23 cellular contexts compared by ENCODE assay signal in the genomic region with DNA sequence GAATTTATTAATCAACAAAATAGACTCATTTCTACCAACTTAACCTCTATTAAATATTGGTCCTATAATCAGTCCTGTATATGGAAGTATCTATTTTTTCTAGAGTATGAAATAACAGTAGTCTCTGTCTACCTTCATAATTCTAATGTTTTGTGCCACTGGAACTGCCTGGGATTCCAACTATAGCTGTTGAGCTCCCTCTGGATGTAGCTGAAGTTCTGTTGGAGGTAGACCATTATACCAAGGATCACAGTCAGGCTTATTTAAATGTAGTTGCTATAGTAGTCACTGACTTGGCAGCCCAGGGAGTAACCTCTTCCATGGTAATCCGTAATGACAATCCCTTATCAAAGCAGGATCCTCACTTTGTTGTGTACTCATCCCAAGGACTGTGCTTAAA. TPM values are rescaled to one million over a fixed set of nuclear protein-coding genes. Genes with fewer than 3 reads are reported as not detected.
"Had no signal": no experiment of that assay in that cellular context is flagged by ENCODE, and none has a peak within 500 bp of the region (broad histone marks: within the 10 kb centered on the region; RNA-seq: fewer than 3 reads in every experiment).

No MANE protein-coding gene starts in this region.

- H3K27ac Mint-ChIP-seq: memory B cell, nephron progenitor cell, type B pancreatic cell had no signal

- H3K4me3 Mint-ChIP-seq: memory B cell, nephron progenitor cell, type B pancreatic cell had no signal

- H3K4me3 ChIP-seq: coronary artery, heart left ventricle, left lung, lower lobe of right lung, suprapubic skin, thyroid gland had no signal

- H3K36me3 ChIP-seq: heart left ventricle, left lung, lower lobe of right lung, neutrophil, suprapubic skin, thyroid gland had no signal

- H3K27me3 ChIP-seq: heart left ventricle, left lung, neutrophil, suprapubic skin, thyroid gland had no signal

- H3K36me3 Mint-ChIP-seq: memory B cell, type B pancreatic cell had no signal

- H3K4me1 Mint-ChIP-seq: memory B cell had no signal

- H3K4me1 ChIP-seq: left lung, lower lobe of right lung, suprapubic skin, thyroid gland had no signal

- DNase-seq: effector CD4-positive, alpha-beta T cell; heart left ventricle; hippocampal formation; left lung; lower lobe of right lung; midbrain; nephron progenitor cell; small intestine; stimulated activated CD4-positive, alpha-beta T cell treated with anti-CD3 and anti-CD28 coated beads, Interleukin-12 subunit alpha, Interleukin-12 subunit beta, amount 100 ng/mL, for 4 hours; stimulated activated naive CD4-positive, alpha-beta T cell treated with Interleukin-2 at 50 U/mL for 16 hours; thyroid gland had no signal

- H3K27ac ChIP-seq: coronary artery, heart left ventricle, left lung, lower lobe of right lung, neutrophil, suprapubic skin, thyroid gland had no signal

- ATAC-seq: heart left ventricle, left lung, lower lobe of right lung had no signal

- H3K9me3 ChIP-seq: heart left ventricle, left lung, lower lobe of right lung, neutrophil, suprapubic skin, thyroid gland had no signal

- H3K9me3 Mint-ChIP-seq: nephron progenitor cell had no signal

- H3K27me3 Mint-ChIP-seq: memory B cell, type B pancreatic cell had no signal

- FAIRE-seq: frontal cortex, islet of Langerhans, small intestine, urothelium cell line had no signal

RNA-seq across cellular contexts. Expression of gene PHYHIPL, which starts 48.5 kb away (rescaled TPM):
- total RNA-seq: dermis microvascular lymphatic vessel endothelial cell, glomerular endothelial cell, heart left ventricle, left lung, lower lobe of right lung, osteoblast, pulmonary artery endothelial cell had no signal
